Comparison of ENCODE assay signal across 14 cellular contexts in genomic region chr12:110917467-110917866, GRCh38. TPM values are rescaled to one million over a fixed set of nuclear protein-coding genes. Genes with fewer than 3 reads are reported as not detected.
DNase-seq lines count a peak whose midpoint lies in the region; ATAC-seq, FAIRE-seq and TF ChIP-seq lines count a peak whose summit lies in the region.
"Had no signal": no experiment of that assay in that cellular context is flagged by ENCODE, and none has a peak within 500 bp of the region (broad histone marks: within the 10 kb centered on the region; RNA-seq: fewer than 3 reads in every experiment).

No MANE protein-coding gene starts in this region.

- no peak for TF ChIP-seq POLR2A in A549 (IDR thresholded peaks at IDR 0.05; ENCODE audit: low read length)

- FAIRE-seq in A549 (lab: Jason Lieb, UNC), result no peak
- FAIRE-seq: G401.6 had no signal

- no peaks in the 10 kb centered on the region for H3K9me3 ChIP-seq in A549
- H3K9me3 ChIP-seq: BE2C, prostate gland had no signal

- DNase-seq in A549 (ENCODE audit: low read depth in 1 of 2, low spot score in 1 of 2) (peak; percentile 70 to 82), HPDE6-E6E7 (ENCODE audit: extremely low spot score) (peak; percentile 45), SW 1271 (lab: John Stamatoyannopoulos, UW) (peak; percentile 76 to 91), glomerular visceral epithelial cell (ENCODE audit: extremely low spot score) (peak; percentile 51)
- DNase-seq in activated CD4-positive, alpha-beta T cell treated with anti-CD3 and anti-CD28 coated beads for 4 hours, result no peak
- no peak for DNase-seq in stimulated activated CD4-positive, alpha-beta T cell treated with anti-CD3 and anti-CD28 coated beads, Interleukin-4, amount 100 ng/mL, for 24 hours
- DNase-seq: activated T-cell treated with anti-CD3 and anti-CD28 coated beads for 4 hours, anterior cingulate cortex, BE2C, NCI-H2081 had no signal

- H3K4me3 ChIP-seq in A549, result no peak overlapping the region
- H3K4me3 ChIP-seq: prostate gland had no signal

- TF ChIP-seq EP300 in A549 (IDR thresholded peaks at IDR 0.05), result no peak

- no peak for TF ChIP-seq CTCF in A549 (IDR thresholded peaks at IDR 0.05)

- no peak for TF ChIP-seq RAD21 in A549 (conservative IDR thresholded peaks at IDR 0.05 in 1 of 2, IDR thresholded peaks at IDR 0.05 in 1 of 2)

- ATAC-seq in A549, result peak; percentile 80 to 85
- ATAC-seq in HG03469 (IDR thresholded peaks at IDR 0.05; ENCODE audit: unreplicated experiment), result no peak
- no peak for ATAC-seq in GM19324 (IDR thresholded peaks at IDR 0.05; ENCODE audit: low FRiP score, unreplicated experiment)

- POLR2A ChIA-PET in A549 (lab: Yijun Ruan, JAX), result no interaction called here

- WGBS in A549 (ENCODE audit: missing lambda C conversion rate), result 9% methylated on average over 5 of the region's 5 CpGs

- CTCF ChIA-PET in A549 (lab: Yijun Ruan, JAX), result interaction anchor here (0.6 to 2.3 kb wide), 4 partner anchors 18 to 23 kb away, joined by 3 to 10 read pairs (median 6); no protein-coding TSS in a partner anchor

- H3K4me1 ChIP-seq in A549, result peaks cover 27% of the 10 kb centered on the region
- H3K4me1 ChIP-seq: BE2C, prostate gland had no signal

- H3K4me2 ChIP-seq in A549, result peak overlapping the region; percentile 47

- peak overlapping the region; percentile 69 to 84; a peak in 5 of 6 replicates for H3K27ac ChIP-seq in A549
- H3K27ac ChIP-seq: prostate gland had no signal

TF ChIP-seq in A549, 52 proteins besides CTCF, POLR2A, EP300 and RAD21:
- no peak for TF ChIP-seq RFX5 (IDR thresholded peaks at IDR 0.05)
- no peak for TF ChIP-seq ZFP36 (IDR thresholded peaks at IDR 0.05; ENCODE audit: borderline replicate concordance, partially characterized antibody)
- TF ChIP-seq REST (IDR thresholded peaks at IDR 0.05), result no peak
- no peak for TF ChIP-seq FOSL2 (IDR thresholded peaks at IDR 0.05)
- TF ChIP-seq FOSL2 (CRISPR knock-in tag; IDR thresholded peaks at IDR 0.05), result peak; percentile 65
- TF ChIP-seq BCL3 (IDR thresholded peaks at IDR 0.05), result no peak

RNA-seq across cellular contexts. Expression of gene MYL2, which starts 2.9 kb away (rescaled TPM):
- 0.13 TPM in 1 of 2 replicates, not detected in the other for polyA plus RNA-seq in A549 (2011; rRNA removed)
- polyA plus RNA-seq in A549 (2012; cell fraction: cytosol; rRNA removed), result not detected in 2 replicates
- 0.12 TPM in 1 of 2 replicates, not detected in the other for polyA plus RNA-seq in A549 (2012; cell fraction: nucleus; rRNA removed)
- polyA plus RNA-seq in A549 (2017; fragmentation: RNase III; extraction: RNeasy Plus Mini Kit Qiagen cat#74134 plus additional on column Dnase treatment), result not detected in 3 replicates
- polyA minus RNA-seq in A549 (2011; rRNA and poly(A)+ RNA removed), result not detected in 2 replicates

Comparison
In these comparisons a context has a peak if more than half of its experiments do, and no peak if none do; other contexts are left out.
1. ATAC-seq: peak in A549 (2 of 2); none in HG03469 (single experiment) and GM19324 (single experiment).
2. DNase-seq: peak in A549 (2 of 2), HPDE6-E6E7 (single experiment), SW 1271 (2 of 2) and glomerular visceral epithelial cell (single experiment); none in activated CD4-positive, alpha-beta T cell treated with anti-CD3 and anti-CD28 coated beads for 4 hours (0 of 2) and stimulated activated CD4-positive, alpha-beta T cell treated with anti-CD3 and anti-CD28 coated beads, Interleukin-4, amount 100 ng/mL, for 24 hours (single experiment).